33 cellular contexts compared by ENCODE assay signal in genomic region chr9:79847074-79847473, GRCh38.
DNase-seq lines count a peak whose midpoint lies in the region; ATAC-seq and TF ChIP-seq lines count a peak whose summit lies in the region.
"Had no signal": no experiment of that assay in that cellular context is flagged by ENCODE, and none has a peak within 500 bp of the region (broad histone marks: within the 10 kb centered on the region; RNA-seq: fewer than 3 reads in every experiment).

No MANE protein-coding gene starts in this region.

- no peaks in the 10 kb centered on the region for H3K4me1 Mint-ChIP-seq in stimulated activated naive CD8-positive, alpha-beta T cell treated with anti-CD3 and anti-CD28 coated beads, Interleukin-15, Interleukin-2, amounts not matched to agents 100 ng/mL and 50 ng/mL, for 24 hours (ENCODE audit: low read depth)
- H3K4me1 Mint-ChIP-seq: B cell; CD14-positive monocyte; CD4-positive, alpha-beta memory T cell; CD8-positive, alpha-beta memory T cell had no signal

- H3K36me3 Mint-ChIP-seq in stimulated activated naive CD8-positive, alpha-beta T cell treated with anti-CD3 and anti-CD28 coated beads, Interleukin-15, Interleukin-2, amounts not matched to agents 100 ng/mL and 50 ng/mL, for 24 hours (ENCODE audit: low read depth) = peaks cover 12% of the 10 kb centered on the region
- H3K36me3 Mint-ChIP-seq: CD14-positive monocyte; CD4-positive, CD25-positive, alpha-beta regulatory T cell had no signal

- no peaks in the 10 kb centered on the region for H3K27me3 Mint-ChIP-seq in stimulated activated naive CD8-positive, alpha-beta T cell treated with anti-CD3 and anti-CD28 coated beads, Interleukin-15, Interleukin-2, amounts not matched to agents 100 ng/mL and 50 ng/mL, for 24 hours
- H3K27me3 Mint-ChIP-seq: B cell; CD4-positive, alpha-beta T cell had no signal

- no peaks in the 10 kb centered on the region for H3K36me3 ChIP-seq in HEK293 (ENCODE audit: control insufficient read depth in 2 of 2, insufficient read depth in 1 of 2, low read length in 2 of 2)
- H3K36me3 ChIP-seq: BE2C, BLaER1 had no signal

- H3K4me1 ChIP-seq in HEK293 (ENCODE audit: control insufficient read depth, insufficient read depth, low read length) = no peaks in the 10 kb centered on the region
- H3K4me1 ChIP-seq: A549; BE2C; BLaER1; BLaER1 treated with 17β-estradiol and CSF1 and Interleukin-3, amounts not matched to agents 10 nM and 100 nM; Caco-2 had no signal

- POLR2A ChIA-PET in HEK293 (lab: Yijun Ruan, JAX) (no interaction called here), HEK293T (lab: Yijun Ruan, JAX) (no interaction called here)

- ATAC-seq in stimulated activated naive CD8-positive, alpha-beta T cell treated with anti-CD3 and anti-CD28 coated beads, Interleukin-15, Interleukin-2, amounts not matched to agents 100 U/mL and 50 U/mL, for 24 hours = no peak
- ATAC-seq: A549; CD8-positive, alpha-beta T cell had no signal

- no peak overlapping the region for H3K27ac ChIP-seq in HEK293 (ENCODE audit: extremely low read depth, low read depth, low read length)
- H3K27ac ChIP-seq: 22Rv1; A549; BLaER1; BLaER1 treated with 17β-estradiol and CSF1 and Interleukin-3, amounts not matched to agents 10 nM and 100 nM; C4-2B had no signal

- no peaks in the 10 kb centered on the region for H3K9me3 ChIP-seq in HEK293 (ENCODE audit: control insufficient read depth, insufficient read depth, low read depth, low read length)
- H3K9me3 ChIP-seq: BE2C, Caco-2 had no signal

- TF ChIP-seq CTCF in HEK293 (tag by site-specific recombination; IDR thresholded peaks at IDR 0.05) = no peak

- peak overlapping the region; percentile 52 for H3K27ac Mint-ChIP-seq in stimulated activated naive CD8-positive, alpha-beta T cell treated with anti-CD3 and anti-CD28 coated beads, Interleukin-15, Interleukin-2, amounts not matched to agents 100 ng/mL and 50 ng/mL, for 24 hours
- H3K27ac Mint-ChIP-seq: B cell; CD14-positive monocyte; CD4-positive, alpha-beta memory T cell; CD4-positive, alpha-beta T cell; CD4-positive, CD25-positive, alpha-beta regulatory T cell; CD8-positive, alpha-beta memory T cell; CD8-positive, alpha-beta T cell had no signal

- H3K4me3 ChIP-seq in HEK293 (ENCODE audit: low read depth, low read length) = no peak overlapping the region
- H3K4me3 ChIP-seq: A549; BLaER1; BLaER1 treated with 17β-estradiol and CSF1 and Interleukin-3, amounts not matched to agents 10 nM and 100 nM had no signal

- peaks cover 29% of the 10 kb centered on the region for H3K9me3 Mint-ChIP-seq in stimulated activated naive CD8-positive, alpha-beta T cell treated with anti-CD3 and anti-CD28 coated beads, Interleukin-15, Interleukin-2, amounts not matched to agents 100 ng/mL and 50 ng/mL, for 24 hours

- DNase-seq in stimulated activated naive CD8-positive, alpha-beta T cell treated with anti-CD3 and anti-CD28 coated beads, Interleukin-15, Interleukin-2, amounts not matched to agents 100 U/mL and 50 U/mL, for 24 hours = no peak
- DNase-seq in HEK293T (ENCODE audit: extremely low spot score) = no peak
- DNase-seq in epidermal melanocyte (ENCODE audit: insufficient read length, low spot score) = no peak
- DNase-seq in NCI-H345 (lab: John Stamatoyannopoulos, UW) = no peak
- DNase-seq: 8988T; ACHN; AML-193; BE2C; C1 segment of cervical spinal cord; Caco-2; Calu3; CD4-positive, alpha-beta memory T cell; CD4-positive, alpha-beta T cell; CD4-positive, CD25-positive, alpha-beta regulatory T cell; CD8-positive, alpha-beta memory T cell; CD8-positive, alpha-beta T cell; COR-L47; DMS 273 treated with DMSO at 0.1 percent for 48 hours; DMS153; DMS53; DMS79; DMS79 treated with DMSO at 0.1 percent for 48 hours; DND-41; EL had no signal

- CTCF ChIA-PET in HEK293 (lab: Yijun Ruan, JAX) = interaction anchor here (0.6 kb wide), 1 partner anchor 578 kb away, joined by 3 read pairs; no protein-coding TSS in a partner anchor
- CTCF ChIA-PET in HEK293T (lab: Yijun Ruan, JAX) = interaction anchor here (0.7 kb wide), 1 partner anchor 112 kb away, joined by 3 read pairs; no protein-coding TSS in a partner anchor

- H3K4me3 Mint-ChIP-seq in stimulated activated naive CD8-positive, alpha-beta T cell treated with anti-CD3 and anti-CD28 coated beads, Interleukin-15, Interleukin-2, amounts not matched to agents 100 ng/mL and 50 ng/mL, for 24 hours = no peak overlapping the region
- H3K4me3 Mint-ChIP-seq: B cell; CD14-positive monocyte; CD4-positive, alpha-beta memory T cell; CD4-positive, alpha-beta T cell; CD4-positive, CD25-positive, alpha-beta regulatory T cell; CD8-positive, alpha-beta memory T cell; CD8-positive, alpha-beta T cell had no signal

TF ChIP-seq in HEK293, 187 proteins besides CTCF, POLR2A, EP300 and RAD21:
- TF ChIP-seq ZBTB6 (tag by site-specific recombination; IDR thresholded peaks at IDR 0.05) (no peak), ZNF558 (tag by site-specific recombination; IDR thresholded peaks at IDR 0.05) (peak; percentile 97)

TF ChIP-seq in HEK293T, 16 proteins besides CTCF, POLR2A, EP300 and RAD21:
- TF ChIP-seq PKNOX1 (IDR thresholded peaks at IDR 0.05) (peak; percentile 15; the same call in 1 of the 2 replicates), SUZ12 (IDR thresholded peaks at IDR 0.05) (no peak), SP1 (IDR thresholded peaks at IDR 0.05) (no peak), NFRKB (IDR thresholded peaks at IDR 0.05) (no peak)
